ENCODE assay signal across 11 cellular contexts in genomic region chr16:23496826-23497542, GRCh38. TPM values are rescaled to one million over a fixed set of nuclear protein-coding genes. Genes with fewer than 3 reads are reported as not detected.
A peak's percentile ranks its signal among the peaks of the same experiment; 100 is the strongest.
DNase-seq lines count a peak whose midpoint lies in the region; ATAC-seq, FAIRE-seq and TF ChIP-seq lines count a peak whose summit lies in the region.
"Had no signal": no experiment of that assay in that cellular context is flagged by ENCODE, and none has a peak within 500 bp of the region (broad histone marks: within the 10 kb centered on the region; RNA-seq: fewer than 3 reads in every experiment).

No MANE protein-coding gene starts in this region.

- ATAC-seq in HG03439 (IDR thresholded peaks at IDR 0.05; ENCODE audit: unreplicated experiment), result no peak
- ATAC-seq: Panc1 had no signal

- no peaks in the 10 kb centered on the region for H4K20me1 ChIP-seq in keratinocyte (ENCODE audit: control insufficient read depth, extremely low read depth, insufficient read depth, low read length)

- H3K9ac ChIP-seq in keratinocyte (ENCODE audit: control insufficient read depth, extremely low read depth, insufficient read depth, low read length) (peak overlapping the region; percentile 75), subcutaneous abdominal adipose tissue (ENCODE audit: low read length in 5 of 5) (peak overlapping the region; percentile 1 to 42 (median 38))

- DNase-seq in T-helper 2 cell treated with Interferon-gamma antibody and Interleukin-4, amounts not matched to agents 5 μg/mL and 100 μg/mL, for 36 hours (ENCODE audit: low spot score), result no peak
- DNase-seq in T-helper 2 cell (no peak), bronchial epithelial cell (ENCODE audit: low read depth) (peak; percentile 76), keratinocyte (ENCODE audit: low read depth, low spot score) (no peak), hypothalamus (lab: John Stamatoyannopoulos, UW) (no peak), MG63 (no peak)
- DNase-seq: sigmoid colon had no signal

- H3K9me3 Mint-ChIP-seq in T-helper 2 cell treated with Interferon-gamma antibody and Interleukin-4, amounts not matched to agents 5 μg/mL and 100 μg/mL, for 36 hours, result no peaks in the 10 kb centered on the region

- H2AFZ ChIP-seq in keratinocyte (ENCODE audit: control insufficient read depth, low read length), result peak overlapping the region; percentile 39

- dilution Hi-C loops in keratinocyte (cut with MboI; ENCODE audit: extremely low pct_ligation_motif_present, low sequenced_read_pairs), result no loop called here

- FAIRE-seq in bronchial epithelial cell (lab: Jason Lieb, UNC), result peak; percentile 32
- FAIRE-seq in keratinocyte (lab: Jason Lieb, UNC), result peak; percentile 86
- FAIRE-seq: A204.1 had no signal

- no peaks in the 10 kb centered on the region for H3K27me3 Mint-ChIP-seq in T-helper 2 cell treated with Interferon-gamma antibody and Interleukin-4, amounts not matched to agents 5 μg/mL and 100 μg/mL, for 36 hours (ENCODE audit: low read depth)

- no peak overlapping the region for H3K4me3 Mint-ChIP-seq in T-helper 2 cell treated with Interferon-gamma antibody and Interleukin-4, amounts not matched to agents 5 μg/mL and 100 μg/mL, for 36 hours

- peaks cover 34% of the 10 kb centered on the region for H3K79me2 ChIP-seq in keratinocyte (ENCODE audit: control insufficient read depth, insufficient read depth, low read length)

- no peaks in the 10 kb centered on the region for H3K27me3 ChIP-seq in bronchial epithelial cell (ENCODE audit: control insufficient read depth, insufficient read depth, low read length)
- no peaks in the 10 kb centered on the region for H3K27me3 ChIP-seq in keratinocyte (ENCODE audit: control insufficient read depth, extremely low read depth, insufficient read depth, low read length)
- H3K27me3 ChIP-seq in subcutaneous abdominal adipose tissue (ENCODE audit: control insufficient read depth in 5 of 5, insufficient read depth in 4 of 5, low read length in 5 of 5), result no peaks in the 10 kb centered on the region
- no peaks in the 10 kb centered on the region for H3K27me3 ChIP-seq in MG63
- H3K27me3 ChIP-seq: sigmoid colon had no signal

- H3K27ac Mint-ChIP-seq in T-helper 2 cell treated with Interferon-gamma antibody and Interleukin-4, amounts not matched to agents 5 μg/mL and 100 μg/mL, for 36 hours, result peak overlapping the region; percentile 39

- H3K9me3 ChIP-seq in keratinocyte (ENCODE audit: control insufficient read depth, low read depth, low read length) (no peaks in the 10 kb centered on the region), subcutaneous abdominal adipose tissue (ENCODE audit: control insufficient read depth in 5 of 5, low read length in 5 of 5) (no peaks in the 10 kb centered on the region), MG63 (no peaks in the 10 kb centered on the region)
- H3K9me3 ChIP-seq: sigmoid colon had no signal

- H3K27ac ChIP-seq in keratinocyte (ENCODE audit: control insufficient read depth, insufficient read depth, low read length) (peak overlapping the region; percentile 82), subcutaneous abdominal adipose tissue (ENCODE audit: low read depth, low read length) (peak overlapping the region; percentile 60)

- H3K4me2 ChIP-seq in keratinocyte (ENCODE audit: control insufficient read depth, extremely low read depth, insufficient read depth, low read depth, low read length), result peak overlapping the region; percentile 89

- TF ChIP-seq CTCF in bronchial epithelial cell (IDR thresholded peaks at IDR 0.05; ENCODE audit: insufficient read depth, low read length, severe bottlenecking) (no peak), keratinocyte (optimal IDR thresholded peaks at IDR 0.05 in 1 of 3, IDR thresholded peaks at IDR 0.05 in 1 of 3, conservative IDR thresholded peaks at IDR 0.05 in 1 of 3; ENCODE audit: extremely low read depth in 1 of 3, insufficient read depth in 2 of 3, low read length in 3 of 3) (no peak)

- no peak overlapping the region for H3K4me3 ChIP-seq in bronchial epithelial cell (ENCODE audit: low read depth, low read length)
- peak overlapping the region in 2 of 3 experiments; percentile 32 to 37 for H3K4me3 ChIP-seq in keratinocyte (ENCODE audit: control insufficient read depth in 2 of 3, extremely low read depth in 1 of 3, insufficient read depth in 2 of 3, low read depth in 1 of 3, low read length in 3 of 3)
- H3K4me3 ChIP-seq in subcutaneous abdominal adipose tissue (ENCODE audit: low read depth in 1 of 5, low read length in 5 of 5), result peak overlapping the region in 3 of 5 donors; percentile 8 to 36 (median 31)
- H3K4me3 ChIP-seq in MG63, result no peak overlapping the region
- H3K4me3 ChIP-seq: sigmoid colon had no signal

- H3K36me3 Mint-ChIP-seq in T-helper 2 cell treated with Interferon-gamma antibody and Interleukin-4, amounts not matched to agents 5 μg/mL and 100 μg/mL, for 36 hours (ENCODE audit: low read depth), result peaks cover 25% of the 10 kb centered on the region

- H3K4me1 Mint-ChIP-seq in T-helper 2 cell treated with Interferon-gamma antibody and Interleukin-4, amounts not matched to agents 5 μg/mL and 100 μg/mL, for 36 hours (ENCODE audit: low read depth), result peaks cover 27% of the 10 kb centered on the region

- H3K9me1 ChIP-seq in keratinocyte (ENCODE audit: control insufficient read depth, extremely low read depth, insufficient read depth, low read length), result peaks cover 10% of the 10 kb centered on the region

- H3K4me1 ChIP-seq in keratinocyte (ENCODE audit: control insufficient read depth, extremely low read depth, insufficient read depth, low read length) (peaks cover 82% of the 10 kb centered on the region), subcutaneous abdominal adipose tissue (ENCODE audit: control insufficient read depth in 5 of 5, insufficient read depth in 5 of 5, low read length in 5 of 5) (peaks cover 3 to 51% (median 28%) of the 10 kb centered on the region in 5 donors)

- peaks cover 7% of the 10 kb centered on the region for H3K36me3 ChIP-seq in bronchial epithelial cell (ENCODE audit: control insufficient read depth, insufficient read depth, low read length)
- peaks cover 5 to 18% of the 10 kb centered on the region in 2 experiments for H3K36me3 ChIP-seq in keratinocyte (ENCODE audit: control insufficient read depth in 2 of 2, extremely low read depth in 1 of 2, insufficient read depth in 2 of 2, low read length in 2 of 2)
- H3K36me3 ChIP-seq in subcutaneous abdominal adipose tissue (ENCODE audit: control insufficient read depth in 5 of 5, insufficient read depth in 5 of 5, low read length in 5 of 5), result peaks cover 3 to 40% (median 35%) of the 10 kb centered on the region in 5 donors
- H3K36me3 ChIP-seq in MG63, result peaks cover 34% of the 10 kb centered on the region

RNA-seq across cellular contexts. Expression of gene GGA2, which starts 13.3 kb away (rescaled TPM):
- total RNA-seq in bronchial epithelial cell, result 12.4 and 15.1 TPM in 2 replicates
- 30.2 to 54.1 TPM (median 41.2 TPM) in 3 replicates for polyA plus RNA-seq in keratinocyte
- 17.5 TPM for polyA plus RNA-seq in keratinocyte (2011; ENCODE audit: low read depth)
- 34.5 and 54.3 TPM in 2 replicates for polyA plus RNA-seq in keratinocyte (2011; cell fraction: cytosol; rRNA removed)
- polyA plus RNA-seq in keratinocyte (2011; cell fraction: nucleus; rRNA removed), result 87.7 and 94.8 TPM in 2 replicates
- 20.4 and 34.5 TPM in 2 replicates for polyA plus RNA-seq in keratinocyte (2012; ENCODE audit: low replicate concordance)
- polyA minus RNA-seq in keratinocyte, result 39.3 to 55.2 TPM (median 43.3 TPM) in 3 replicates
- polyA minus RNA-seq in keratinocyte (2011; cell fraction: cytosol; rRNA and poly(A)+ RNA removed), result 29.0 TPM
- polyA minus RNA-seq in keratinocyte (2011; cell fraction: nucleus; rRNA and poly(A)+ RNA removed), result 24.7 and 41.9 TPM in 2 replicates
- 44.2 and 102 TPM in 2 replicates for total RNA-seq in MG63 (2014; rRNA removed; shearing (Covaris generic); ENCODE audit: low replicate concordance)

RNA-seq across cellular contexts. Expression of gene COG7, which starts 44.0 kb away (rescaled TPM):
- 7.1 and 9.7 TPM in 2 replicates for total RNA-seq in bronchial epithelial cell
- polyA plus RNA-seq in keratinocyte, result 14.7 to 18.1 TPM (median 16.6 TPM) in 3 replicates
- 8.8 TPM for polyA plus RNA-seq in keratinocyte (2011; ENCODE audit: low read depth)
- 9.2 and 13.6 TPM in 2 replicates for polyA plus RNA-seq in keratinocyte (2011; cell fraction: cytosol; rRNA removed)
- 35.3 and 53.7 TPM in 2 replicates for polyA plus RNA-seq in keratinocyte (2011; cell fraction: nucleus; rRNA removed)
- 10.7 and 13.3 TPM in 2 replicates for polyA plus RNA-seq in keratinocyte (2012; ENCODE audit: low replicate concordance)
- polyA minus RNA-seq in keratinocyte, result 21.0 to 33.8 TPM (median 25.3 TPM) in 3 replicates
- polyA minus RNA-seq in keratinocyte (2011; cell fraction: cytosol; rRNA and poly(A)+ RNA removed), result 12.3 TPM
- polyA minus RNA-seq in keratinocyte (2011; cell fraction: nucleus; rRNA and poly(A)+ RNA removed), result 17.7 and 33.6 TPM in 2 replicates
- 8.0 and 10.2 TPM in 2 replicates for total RNA-seq in MG63 (2014; rRNA removed; shearing (Covaris generic); ENCODE audit: low replicate concordance)

Comparison
In these comparisons a context has a peak if more than half of its experiments do, and no peak if none do; other contexts are left out.
1. H3K4me3 ChIP-seq: peak in keratinocyte (2 of 3) and subcutaneous abdominal adipose tissue (3 of 5); none in bronchial epithelial cell (single experiment) and MG63 (single experiment).